Comparison of ENCODE assay signal across 17 cellular contexts in genomic region chrX:9351112-9351511, GRCh38.
DNase-seq lines count a peak whose midpoint lies in the region; ATAC-seq lines count a peak whose summit lies in the region.
"Had no signal": no experiment of that assay in that cellular context is flagged by ENCODE, and none has a peak within 500 bp of the region (broad histone marks: within the 10 kb centered on the region; RNA-seq: fewer than 3 reads in every experiment).

No MANE protein-coding gene starts in this region.

- H3K27ac Mint-ChIP-seq in activated CD4-positive, alpha-beta T cell treated with anti-CD3 and anti-CD28 coated beads, Interleukin-2, amount 10 ng/mL, durations not matched to agents 7 days and 5 days = peak overlapping the region; percentile 93
- no peak overlapping the region for H3K27ac Mint-ChIP-seq in activated CD4-positive, alpha-beta T cell treated with anti-CD3 and anti-CD28 coated beads for 36 hours
- H3K27ac Mint-ChIP-seq in activated naive CD8-positive, alpha-beta T cell treated with anti-CD3 and anti-CD28 coated beads, Interleukin-2, amount 50 U/mL, for 24 hours = peak overlapping the region; percentile 35
- peak overlapping the region; percentile 89 for H3K27ac Mint-ChIP-seq in stimulated activated effector memory CD8-positive, alpha-beta T cell treated with anti-CD3 and anti-CD28 coated beads, Interleukin-12 subunit alpha, Interleukin-12 subunit beta, amount 100 ng/mL, for 72 hours

- no peak overlapping the region for H3K4me3 Mint-ChIP-seq in activated CD4-positive, alpha-beta T cell treated with anti-CD3 and anti-CD28 coated beads, Interleukin-2, amount 10 ng/mL, durations not matched to agents 7 days and 5 days
- H3K4me3 Mint-ChIP-seq in activated CD4-positive, alpha-beta T cell treated with anti-CD3 and anti-CD28 coated beads for 36 hours = no peak overlapping the region
- no peak overlapping the region for H3K4me3 Mint-ChIP-seq in activated naive CD8-positive, alpha-beta T cell treated with anti-CD3 and anti-CD28 coated beads, Interleukin-2, amount 50 U/mL, for 24 hours
- H3K4me3 Mint-ChIP-seq in stimulated activated effector memory CD8-positive, alpha-beta T cell treated with anti-CD3 and anti-CD28 coated beads, Interleukin-12 subunit alpha, Interleukin-12 subunit beta, amount 100 ng/mL, for 72 hours = peak overlapping the region; percentile 63
- H3K4me3 Mint-ChIP-seq: neural crest cell had no signal

- H3K27me3 Mint-ChIP-seq in activated CD4-positive, alpha-beta T cell treated with anti-CD3 and anti-CD28 coated beads, Interleukin-2, amount 10 ng/mL, durations not matched to agents 7 days and 5 days = no peaks in the 10 kb centered on the region
- no peaks in the 10 kb centered on the region for H3K27me3 Mint-ChIP-seq in activated CD4-positive, alpha-beta T cell treated with anti-CD3 and anti-CD28 coated beads for 36 hours
- peaks cover 2% of the 10 kb centered on the region for H3K27me3 Mint-ChIP-seq in activated naive CD8-positive, alpha-beta T cell treated with anti-CD3 and anti-CD28 coated beads, Interleukin-2, amount 50 U/mL, for 24 hours
- H3K27me3 Mint-ChIP-seq: IgD-negative memory B cell had no signal

- H3K27ac ChIP-seq in KOPT-K1 (ENCODE audit: low read depth, low read length, poor library complexity, severe bottlenecking) = peak overlapping the region; percentile 85
- H3K27ac ChIP-seq: psoas muscle had no signal

- no peaks in the 10 kb centered on the region for H3K36me3 ChIP-seq in KOPT-K1 (ENCODE audit: insufficient read depth, low read length)

- H3K4me1 Mint-ChIP-seq in activated CD4-positive, alpha-beta T cell treated with anti-CD3 and anti-CD28 coated beads, Interleukin-2, amount 10 ng/mL, durations not matched to agents 7 days and 5 days = peaks cover 45% of the 10 kb centered on the region
- H3K4me1 Mint-ChIP-seq in activated CD4-positive, alpha-beta T cell treated with anti-CD3 and anti-CD28 coated beads for 36 hours = peaks cover 28% of the 10 kb centered on the region
- H3K4me1 Mint-ChIP-seq in activated naive CD8-positive, alpha-beta T cell treated with anti-CD3 and anti-CD28 coated beads, Interleukin-2, amount 50 U/mL, for 24 hours = peaks cover 34% of the 10 kb centered on the region
- H3K4me1 Mint-ChIP-seq in stimulated activated effector memory CD8-positive, alpha-beta T cell treated with anti-CD3 and anti-CD28 coated beads, Interleukin-12 subunit alpha, Interleukin-12 subunit beta, amount 100 ng/mL, for 72 hours = peaks cover 38% of the 10 kb centered on the region

- intact Hi-C loops in activated CD4-positive, alpha-beta T cell treated with anti-CD3 and anti-CD28 coated beads for 36 hours (cut with DNase I, micrococcal nuclease) = loop anchor here in 1 of 2 experiments (1.0 to 10.0 kb wide), 3 partner anchors 105 to 664 kb away; no protein-coding TSS in a partner anchor

- H3K36me3 Mint-ChIP-seq in activated CD4-positive, alpha-beta T cell treated with anti-CD3 and anti-CD28 coated beads, Interleukin-2, amount 10 ng/mL, durations not matched to agents 7 days and 5 days (ENCODE audit: low read depth) = peaks cover 3% of the 10 kb centered on the region
- H3K36me3 Mint-ChIP-seq in activated CD4-positive, alpha-beta T cell treated with anti-CD3 and anti-CD28 coated beads for 36 hours (ENCODE audit: low read depth) = no peaks in the 10 kb centered on the region
- H3K36me3 Mint-ChIP-seq in activated naive CD8-positive, alpha-beta T cell treated with anti-CD3 and anti-CD28 coated beads, Interleukin-2, amount 50 U/mL, for 24 hours (ENCODE audit: low read depth) = no peaks in the 10 kb centered on the region
- H3K36me3 Mint-ChIP-seq in stimulated activated effector memory CD8-positive, alpha-beta T cell treated with anti-CD3 and anti-CD28 coated beads, Interleukin-12 subunit alpha, Interleukin-12 subunit beta, amount 100 ng/mL, for 72 hours = peaks cover 10% of the 10 kb centered on the region
- H3K36me3 Mint-ChIP-seq: CD8-positive, alpha-beta T cell; IgD-negative memory B cell had no signal

- no peaks in the 10 kb centered on the region for H3K9me3 ChIP-seq in KOPT-K1 (ENCODE audit: insufficient read depth, low read length, poor library complexity, severe bottlenecking)
- H3K9me3 ChIP-seq: psoas muscle had no signal

- no peak for DNase-seq in activated CD4-positive, alpha-beta T cell treated with anti-CD3 and anti-CD28 coated beads, Interleukin-2, amount 10 ng/mL, durations not matched to agents 7 days and 5 days
- DNase-seq in activated CD4-positive, alpha-beta T cell treated with anti-CD3 and anti-CD28 coated beads for 36 hours = no peak
- no peak for DNase-seq in activated naive CD8-positive, alpha-beta T cell treated with anti-CD3 and anti-CD28 coated beads, Interleukin-2, amount 50 U/mL, for 24 hours
- no peak for DNase-seq in stimulated activated effector memory CD8-positive, alpha-beta T cell treated with anti-CD3 and anti-CD28 coated beads, Interleukin-12 subunit alpha, Interleukin-12 subunit beta, amount 100 ng/mL, for 72 hours (ENCODE audit: low spot score in 2 of 2)
- DNase-seq in AG08396 (ENCODE audit: low spot score) = no peak
- DNase-seq in globus pallidus (ENCODE audit: low spot score) = no peak
- DNase-seq: H7, hypothalamus, kidney glomerular epithelial cell, NCI-H2081, psoas muscle, SIG-M5 had no signal

- CTCF ChIA-PET in activated CD4-positive, alpha-beta T cell treated with anti-CD3 and anti-CD28 coated beads, Interleukin-2, amount 10 ng/mL, durations not matched to agents 7 days and 5 days (lab: Charles Lee) = interaction anchor here (0.6 to 0.9 kb wide), 4 partner anchors 30 to 357 kb away, joined by 3 to 5 read pairs (median 3); no protein-coding TSS in a partner anchor
- CTCF ChIA-PET in activated CD4-positive, alpha-beta T cell treated with anti-CD3 and anti-CD28 coated beads for 36 hours (lab: Charles Lee) = no interaction called here

- ATAC-seq in activated CD4-positive, alpha-beta T cell treated with anti-CD3 and anti-CD28 coated beads for 36 hours = no peak
- no peak for ATAC-seq in activated naive CD8-positive, alpha-beta T cell treated with anti-CD3 and anti-CD28 coated beads, Interleukin-2, amount 50 U/mL, for 24 hours
- no peak for ATAC-seq in stimulated activated effector memory CD8-positive, alpha-beta T cell treated with anti-CD3 and anti-CD28 coated beads, Interleukin-12 subunit alpha, Interleukin-12 subunit beta, amount 100 ng/mL, for 72 hours
- ATAC-seq in GM21723 (IDR thresholded peaks at IDR 0.05; ENCODE audit: unreplicated experiment) = no peak
- ATAC-seq: psoas muscle had no signal

- H3K9me3 Mint-ChIP-seq in activated CD4-positive, alpha-beta T cell treated with anti-CD3 and anti-CD28 coated beads, Interleukin-2, amount 10 ng/mL, durations not matched to agents 7 days and 5 days = peaks cover 11% of the 10 kb centered on the region
- peaks cover 3% of the 10 kb centered on the region for H3K9me3 Mint-ChIP-seq in activated CD4-positive, alpha-beta T cell treated with anti-CD3 and anti-CD28 coated beads for 36 hours (ENCODE audit: low read depth)
- peaks cover 4% of the 10 kb centered on the region for H3K9me3 Mint-ChIP-seq in activated naive CD8-positive, alpha-beta T cell treated with anti-CD3 and anti-CD28 coated beads, Interleukin-2, amount 50 U/mL, for 24 hours
- H3K9me3 Mint-ChIP-seq in stimulated activated effector memory CD8-positive, alpha-beta T cell treated with anti-CD3 and anti-CD28 coated beads, Interleukin-12 subunit alpha, Interleukin-12 subunit beta, amount 100 ng/mL, for 72 hours = no peaks in the 10 kb centered on the region
- H3K9me3 Mint-ChIP-seq: CD8-positive, alpha-beta T cell had no signal

- POLR2A ChIA-PET in activated CD4-positive, alpha-beta T cell treated with anti-CD3 and anti-CD28 coated beads, Interleukin-2, amount 10 ng/mL, durations not matched to agents 7 days and 5 days (lab: Charles Lee) = interaction anchor here (0.7 kb wide), 1 partner anchor 106 kb away, joined by 4 read pairs; no protein-coding TSS in a partner anchor
- POLR2A ChIA-PET in activated CD4-positive, alpha-beta T cell treated with anti-CD3 and anti-CD28 coated beads for 36 hours (lab: Charles Lee) = no interaction called here
